1 cellular context compared by ENCODE assay signal in genomic region chr12:53996886-53997217, GRCh38.
TF ChIP-seq lines count a peak whose summit lies in the region.

No MANE protein-coding gene starts in this region.

TF ChIP-seq in HEK293T, 16 proteins besides CTCF, POLR2A, EP300 and RAD21 (continued from another document):
- TF ChIP-seq PKNOX1 (IDR thresholded peaks at IDR 0.05) (no peak), FOXK2 (IDR thresholded peaks at IDR 0.05) (no peak), SP1 (IDR thresholded peaks at IDR 0.05) (no peak), CTBP1 (IDR thresholded peaks at IDR 0.05; ENCODE audit: borderline replicate concordance) (no peak), L3MBTL2 (conservative IDR thresholded peaks at IDR 0.05) (no peak), SUZ12 (IDR thresholded peaks at IDR 0.05) (no peak), HDGF (IDR thresholded peaks at IDR 0.05; ENCODE audit: borderline replicate concordance) (no peak), NFRKB (IDR thresholded peaks at IDR 0.05) (no peak), ZNF384 (IDR thresholded peaks at IDR 0.05) (no peak)
